In the genomic region with DNA sequence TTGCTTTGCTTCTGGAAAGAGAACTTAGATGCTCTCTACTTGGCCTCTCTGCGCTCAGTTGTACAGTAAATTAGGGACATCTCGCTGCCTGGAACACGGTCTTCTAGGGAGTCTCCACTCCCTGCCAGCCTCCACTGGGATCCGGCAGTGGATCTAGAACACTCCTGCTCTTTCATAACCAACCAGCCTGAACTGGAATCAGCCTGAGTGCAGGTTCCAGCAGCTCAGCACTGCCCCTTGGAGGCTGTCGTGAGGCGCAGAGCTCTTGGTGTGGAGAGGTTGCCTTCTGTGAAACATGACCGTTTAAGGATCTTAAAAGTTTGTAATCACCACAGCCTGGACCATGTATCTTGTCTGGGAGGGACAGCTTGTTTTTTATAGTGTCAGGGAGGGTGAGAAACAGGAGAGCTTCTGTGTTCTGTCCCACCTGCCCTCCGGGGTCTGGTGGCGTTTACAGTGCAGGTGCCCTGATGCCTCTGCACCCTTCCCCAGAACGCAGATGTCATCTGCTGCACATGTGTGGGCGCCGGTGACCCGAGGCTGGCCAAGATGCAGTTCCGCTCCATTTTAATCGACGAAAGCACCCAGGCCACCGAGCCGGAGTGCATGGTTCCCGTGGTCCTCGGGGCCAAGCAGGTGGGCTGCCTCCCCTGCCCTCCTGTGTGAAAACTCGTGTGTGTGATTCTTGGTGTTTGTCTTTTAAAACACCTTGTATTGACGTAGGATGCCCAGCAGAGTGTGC, we compare ENCODE assay signal across 10 cellular contexts. TPM values are rescaled to one million over a fixed set of nuclear protein-coding genes. Genes with fewer than 3 reads are reported as not detected.
A peak's percentile ranks its signal among the peaks of the same experiment; 100 is the strongest.
DNase-seq lines count a peak whose midpoint lies in the region; ATAC-seq and TF ChIP-seq lines count a peak whose summit lies in the region.
"Had no signal": no experiment of that assay in that cellular context is flagged by ENCODE, and none has a peak within 500 bp of the region (broad histone marks: within the 10 kb centered on the region; RNA-seq: fewer than 3 reads in every experiment).

No MANE protein-coding gene starts in this region.

- H3K27ac ChIP-seq in brain microvascular endothelial cell = no peak overlapping the region
- H3K27ac ChIP-seq: thoracic aorta had no signal

- TF ChIP-seq CTCF in brain microvascular endothelial cell (IDR thresholded peaks at IDR 0.05; ENCODE audit: low read depth, low read length, missing control alignments) = peak; percentile 67

- H3K27me3 ChIP-seq in brain microvascular endothelial cell (replicated peaks) = no peaks in the 10 kb centered on the region

- H3K36me3 ChIP-seq in brain microvascular endothelial cell (replicated peaks) = peaks cover 94% of the 10 kb centered on the region

- intact Hi-C loops in Right ventricle myocardium superior (cut with DNase I) = no loop called here

- no peak for ATAC-seq in Right ventricle myocardium superior (ENCODE audit: poor library complexity)

- in situ Hi-C loops in brain microvascular endothelial cell (cut with HindIII; ENCODE audit: low pct_ligation_motif_present, low sequenced_read_pairs) = loop anchor here (25.0 kb wide), 1 partner anchor 269 kb away; a partner anchor contains a TSS

- no peak overlapping the region for H3K4me3 ChIP-seq in brain microvascular endothelial cell (ENCODE audit: low read depth, low read length)
- H3K4me3 ChIP-seq: thoracic aorta had no signal

- peak; percentile 75 for DNase-seq in AG08396 (ENCODE audit: low spot score)
- DNase-seq in HuH-7 (ENCODE audit: low spot score) = peak; percentile 92
- DNase-seq in brain microvascular endothelial cell = peak; percentile 32
- peak; percentile 91 for DNase-seq in left kidney (ENCODE audit: low read depth, low spot score)
- DNase-seq in effector CD4-positive, alpha-beta T cell = no peak
- DNase-seq in Right ventricle myocardium superior = no peak
- no peak for DNase-seq in A172 (ENCODE audit: low spot score)
- DNase-seq in SIG-M5 treated with dmso at 0.1 percent for 504 hours (lab: John Stamatoyannopoulos, UW; ENCODE audit: unreplicated experiment) = no peak
- DNase-seq: EL had no signal

RNA-seq across cellular contexts. Expression of a gene that starts 24.8 kb away (rescaled TPM):
- total RNA-seq in Right ventricle myocardium superior = 34.2 TPM
- total RNA-seq in A172 (2014; rRNA removed; shearing (Covaris generic)) = 40.3 and 56.4 TPM in 2 replicates

RNA-seq across cellular contexts. Expression of a gene that starts 39.4 kb away (rescaled TPM):
- total RNA-seq in Right ventricle myocardium superior = 0.24 TPM
- 3.1 and 5.3 TPM in 2 replicates for total RNA-seq in A172 (2014; rRNA removed; shearing (Covaris generic))

Comparison
In these comparisons a context has a peak if more than half of its experiments do, and no peak if none do; other contexts are left out.
1. DNase-seq: peak in AG08396 (single experiment), HuH-7 (single experiment), brain microvascular endothelial cell (single experiment) and left kidney (single experiment); none in effector CD4-positive, alpha-beta T cell (single experiment), Right ventricle myocardium superior (single experiment), A172 (single experiment) and SIG-M5 treated with dmso at 0.1 percent for 504 hours (single experiment).